ENCODE assay signal across 7 cellular contexts in the genomic region with DNA sequence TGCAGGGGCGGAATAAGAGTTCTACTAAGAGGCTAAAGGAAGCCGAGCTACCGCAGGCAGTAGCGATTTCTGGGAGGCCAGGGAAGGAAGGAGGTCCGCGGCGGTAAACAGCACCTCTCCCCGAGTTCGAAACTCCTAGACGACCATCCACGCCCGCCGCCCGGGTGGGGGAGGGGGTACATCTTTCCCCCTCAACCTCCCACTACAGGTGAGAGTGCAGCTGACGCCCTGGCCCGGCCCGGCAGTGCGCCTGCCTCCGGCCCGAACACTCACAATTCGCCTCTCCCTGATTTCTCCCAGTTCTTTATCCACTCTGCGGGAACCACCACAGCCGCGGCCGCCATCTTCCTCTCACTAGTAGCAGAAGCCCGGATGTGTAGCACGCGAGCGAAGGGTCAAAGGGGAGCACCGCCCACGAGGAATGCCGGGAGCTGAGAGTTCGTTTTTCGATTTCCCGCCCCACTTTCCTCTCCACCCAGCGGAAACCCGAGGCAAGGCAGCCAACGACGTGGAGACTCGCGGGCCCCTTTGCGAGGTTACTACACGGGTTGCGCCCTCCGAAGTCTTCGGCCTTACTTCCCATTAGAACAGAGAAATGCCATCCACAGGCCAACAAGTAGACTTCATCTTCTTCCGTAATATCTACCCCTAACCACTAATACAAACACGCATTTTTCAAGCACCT.
DNase-seq lines count a peak whose midpoint lies in the region; ATAC-seq, FAIRE-seq and TF ChIP-seq lines count a peak whose summit lies in the region.

A gene with protein sequence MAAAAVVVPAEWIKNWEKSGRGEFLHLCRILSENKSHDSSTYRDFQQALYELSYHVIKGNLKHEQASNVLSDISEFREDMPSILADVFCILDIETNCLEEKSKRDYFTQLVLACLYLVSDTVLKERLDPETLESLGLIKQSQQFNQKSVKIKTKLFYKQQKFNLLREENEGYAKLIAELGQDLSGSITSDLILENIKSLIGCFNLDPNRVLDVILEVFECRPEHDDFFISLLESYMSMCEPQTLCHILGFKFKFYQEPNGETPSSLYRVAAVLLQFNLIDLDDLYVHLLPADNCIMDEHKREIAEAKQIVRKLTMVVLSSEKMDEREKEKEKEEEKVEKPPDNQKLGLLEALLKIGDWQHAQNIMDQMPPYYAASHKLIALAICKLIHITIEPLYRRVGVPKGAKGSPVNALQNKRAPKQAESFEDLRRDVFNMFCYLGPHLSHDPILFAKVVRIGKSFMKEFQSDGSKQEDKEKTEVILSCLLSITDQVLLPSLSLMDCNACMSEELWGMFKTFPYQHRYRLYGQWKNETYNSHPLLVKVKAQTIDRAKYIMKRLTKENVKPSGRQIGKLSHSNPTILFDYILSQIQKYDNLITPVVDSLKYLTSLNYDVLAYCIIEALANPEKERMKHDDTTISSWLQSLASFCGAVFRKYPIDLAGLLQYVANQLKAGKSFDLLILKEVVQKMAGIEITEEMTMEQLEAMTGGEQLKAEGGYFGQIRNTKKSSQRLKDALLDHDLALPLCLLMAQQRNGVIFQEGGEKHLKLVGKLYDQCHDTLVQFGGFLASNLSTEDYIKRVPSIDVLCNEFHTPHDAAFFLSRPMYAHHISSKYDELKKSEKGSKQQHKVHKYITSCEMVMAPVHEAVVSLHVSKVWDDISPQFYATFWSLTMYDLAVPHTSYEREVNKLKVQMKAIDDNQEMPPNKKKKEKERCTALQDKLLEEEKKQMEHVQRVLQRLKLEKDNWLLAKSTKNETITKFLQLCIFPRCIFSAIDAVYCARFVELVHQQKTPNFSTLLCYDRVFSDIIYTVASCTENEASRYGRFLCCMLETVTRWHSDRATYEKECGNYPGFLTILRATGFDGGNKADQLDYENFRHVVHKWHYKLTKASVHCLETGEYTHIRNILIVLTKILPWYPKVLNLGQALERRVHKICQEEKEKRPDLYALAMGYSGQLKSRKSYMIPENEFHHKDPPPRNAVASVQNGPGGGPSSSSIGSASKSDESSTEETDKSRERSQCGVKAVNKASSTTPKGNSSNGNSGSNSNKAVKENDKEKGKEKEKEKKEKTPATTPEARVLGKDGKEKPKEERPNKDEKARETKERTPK (N-terminal part only) (minus strand): TSS at position 374 of the 685 bp plus-strand sequence. CDS start 30 bp downstream, at position 344.

- in situ Hi-C loops in astrocyte of the spinal cord (cut with HindIII; ENCODE audit: low sequenced_read_pairs): no loop called here

- peak; percentile 31 for TF ChIP-seq CTCF in astrocyte of the spinal cord (IDR thresholded peaks at IDR 0.05; ENCODE audit: low read depth, low read length)
- TF ChIP-seq CTCF in retinal pigment epithelial cell (conservative IDR thresholded peaks at IDR 0.05; ENCODE audit: low read depth, low read length): peak; percentile 23

- H3K4me3 ChIP-seq in astrocyte of the spinal cord (ENCODE audit: low read depth, low read length) (peak within 1 kb of the TSS; percentile 86), retinal pigment epithelial cell (ENCODE audit: low read length) (peak within 1 kb of the TSS; percentile 83)

- DNase-seq in GM18507 (ENCODE audit: extremely low spot score, insufficient read length, low read depth) (peak; percentile 46), NCI-H2029 (lab: John Stamatoyannopoulos, UW) (peak; percentile 83), T1000 (lab: John Stamatoyannopoulos, UW) (peak; percentile 60), astrocyte of the spinal cord (ENCODE audit: low read depth, low spot score) (peak; percentile 82), hypothalamus (lab: John Stamatoyannopoulos, UW) (peak; percentile 4 to 84 (median 56)), retinal pigment epithelial cell (ENCODE audit: low read depth) (no peak)

- peak; percentile 94 for FAIRE-seq in GM18507 (lab: Jason Lieb, UNC)

- peak; percentile 77 for ATAC-seq in HG02981 (IDR thresholded peaks at IDR 0.05; ENCODE audit: unreplicated experiment)
